9 cellular contexts compared by ENCODE assay signal in the genomic region with DNA sequence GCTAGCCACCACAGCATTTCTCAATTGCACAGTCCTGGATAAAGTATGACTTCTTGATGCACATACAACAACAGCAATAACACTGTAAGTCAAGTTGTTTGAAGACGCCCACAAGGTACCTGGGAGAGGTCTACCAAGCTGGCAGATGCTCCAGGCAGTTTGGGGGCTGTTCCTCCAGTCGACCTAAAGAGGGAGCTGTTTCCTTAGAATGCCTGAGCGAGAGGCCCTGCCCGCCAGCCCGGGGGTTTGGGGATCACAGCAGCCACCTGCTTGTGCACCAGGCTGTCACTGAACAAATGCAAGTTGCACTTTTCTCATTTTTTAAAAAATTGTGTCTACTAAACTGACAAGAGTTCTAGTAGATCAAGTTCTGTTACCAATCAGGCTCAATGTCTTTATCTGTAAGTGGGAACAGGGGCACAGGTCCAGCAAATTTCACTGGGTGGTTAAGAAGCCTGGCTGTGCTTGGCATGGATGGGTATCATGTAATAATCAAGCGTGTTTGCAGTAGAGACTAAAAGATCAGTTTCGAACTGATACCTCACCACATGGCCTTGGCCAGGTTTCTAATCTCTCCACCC.
DNase-seq lines count a peak whose midpoint lies in the region; ATAC-seq, FAIRE-seq and TF ChIP-seq lines count a peak whose summit lies in the region.
"Had no signal": no experiment of that assay in that cellular context is flagged by ENCODE, and none has a peak within 500 bp of the region (broad histone marks: within the 10 kb centered on the region; RNA-seq: fewer than 3 reads in every experiment).

No MANE protein-coding gene starts in this region.

- H3K27me3 ChIP-seq in endothelial cell of umbilical vein (ENCODE audit: control insufficient read depth in 2 of 2, insufficient read depth in 2 of 2, low read length in 2 of 2) = peaks cover 2 to 5% of the 10 kb centered on the region in 2 experiments
- H3K27me3 ChIP-seq in naive thymus-derived CD4-positive, alpha-beta T cell (ENCODE audit: control insufficient read depth in 2 of 2, insufficient read depth in 2 of 2, low read length in 2 of 2) = no peaks in the 10 kb centered on the region

- no peak overlapping the region for H3K27ac ChIP-seq in endothelial cell of umbilical vein (ENCODE audit: insufficient read depth, low read depth, low read length)
- H3K27ac ChIP-seq in naive thymus-derived CD4-positive, alpha-beta T cell (ENCODE audit: low read depth, low read length) = no peak overlapping the region

- no peaks in the 10 kb centered on the region for H3K9me3 ChIP-seq in endothelial cell of umbilical vein (replicated peaks; ENCODE audit: control insufficient read depth, insufficient read depth, low read length)
- H3K9me3 ChIP-seq in naive thymus-derived CD4-positive, alpha-beta T cell (ENCODE audit: control insufficient read depth in 2 of 3, low read length in 3 of 3) = no peaks in the 10 kb centered on the region

- H3K9ac ChIP-seq in endothelial cell of umbilical vein (replicated peaks; ENCODE audit: extremely low read depth, insufficient read depth, low read length) = no peak overlapping the region

- intact Hi-C loops in endothelial cell of umbilical vein (cut with micrococcal nuclease) = loop anchor here (1.0 to 2.0 kb wide), 3 partner anchors 208 to 548 kb away; no protein-coding TSS in a partner anchor
- intact Hi-C loops in naive thymus-derived CD4-positive, alpha-beta T cell (cut with micrococcal nuclease) = loop anchor here (1.0 to 2.0 kb wide), 6 partner anchors 26 to 548 kb away; no protein-coding TSS in a partner anchor

- H2AFZ ChIP-seq in endothelial cell of umbilical vein (ENCODE audit: low read depth, low read length) = no peak overlapping the region

- peak; percentile 49 for FAIRE-seq in endothelial cell of umbilical vein (lab: Jason Lieb, UNC)

- no peaks in the 10 kb centered on the region for H4K20me1 ChIP-seq in endothelial cell of umbilical vein (replicated peaks; ENCODE audit: control insufficient read depth, extremely low read depth, insufficient read depth, low read length)

- POLR2A ChIA-PET in endothelial cell of umbilical vein (lab: Charles Lee) = no interaction called here
- POLR2A ChIA-PET in naive thymus-derived CD4-positive, alpha-beta T cell (lab: Charles Lee) = interaction anchor here (0.5 to 1.0 kb wide), 3 partner anchors 11 to 521 kb away, joined by 3 read pairs; no protein-coding TSS in a partner anchor

- ATAC-seq in HG02870 (IDR thresholded peaks at IDR 0.05; ENCODE audit: unreplicated experiment) = peak; percentile 57
- ATAC-seq in naive thymus-derived CD4-positive, alpha-beta T cell = peak; percentile 93
- peak; percentile 55 for ATAC-seq in stimulated activated naive CD8-positive, alpha-beta T cell treated with anti-CD3 and anti-CD28 coated beads, Interleukin-15, Interleukin-2, amounts not matched to agents 100 U/mL and 50 U/mL, for 24 hours

- H3K36me3 ChIP-seq in endothelial cell of umbilical vein (ENCODE audit: control insufficient read depth in 2 of 2, extremely low read depth in 1 of 2, insufficient read depth in 2 of 2, low read length in 2 of 2) = no peaks in the 10 kb centered on the region
- H3K36me3 ChIP-seq in naive thymus-derived CD4-positive, alpha-beta T cell (ENCODE audit: control insufficient read depth in 2 of 3, insufficient read depth in 3 of 3, low read length in 3 of 3) = no peaks in the 10 kb centered on the region

- H3K4me3 ChIP-seq in endothelial cell of umbilical vein (replicated peaks in 1 of 3; ENCODE audit: insufficient read depth in 1 of 3, low read depth in 1 of 3, low read length in 3 of 3) = no peak overlapping the region
- H3K4me3 ChIP-seq in naive thymus-derived CD4-positive, alpha-beta T cell (ENCODE audit: low read length) = no peak overlapping the region

- CTCF ChIA-PET in endothelial cell of umbilical vein (lab: Charles Lee) = interaction anchor here (0.6 to 6.1 kb wide), 35 partner anchors 9 to 551 kb away, joined by 3 to 232 read pairs (median 3); partner anchors contain the start of gene EGR2
- CTCF ChIA-PET in naive thymus-derived CD4-positive, alpha-beta T cell (lab: Charles Lee) = interaction anchor here (0.8 to 4.3 kb wide), 9 partner anchors 29 to 551 kb away, joined by 3 to 42 read pairs (median 4); partner anchors contain the start of gene EGR2

- peak overlapping the region in 1 of 9 donors; percentile 50 for H3K27ac Mint-ChIP-seq in naive thymus-derived CD4-positive, alpha-beta T cell
- H3K27ac Mint-ChIP-seq: stimulated activated naive CD8-positive, alpha-beta T cell treated with anti-CD3 and anti-CD28 coated beads, Interleukin-15, Interleukin-2, amounts not matched to agents 100 ng/mL and 50 ng/mL, for 24 hours had no signal

- H3K4me3 Mint-ChIP-seq in naive thymus-derived CD4-positive, alpha-beta T cell = no peak overlapping the region
- H3K4me3 Mint-ChIP-seq: stimulated activated naive CD8-positive, alpha-beta T cell treated with anti-CD3 and anti-CD28 coated beads, Interleukin-15, Interleukin-2, amounts not matched to agents 100 ng/mL and 50 ng/mL, for 24 hours had no signal

- H3K4me2 ChIP-seq in endothelial cell of umbilical vein (ENCODE audit: insufficient read depth, low read length) = no peak overlapping the region

- TF ChIP-seq CTCF in endothelial cell of umbilical vein (IDR thresholded peaks at IDR 0.05; ENCODE audit: extremely low read depth in 1 of 2, insufficient read depth in 1 of 2, low read depth in 1 of 2, low read length in 2 of 2) = peak; percentile 56 to 82

- no peaks in the 10 kb centered on the region for H3K79me2 ChIP-seq in endothelial cell of umbilical vein (ENCODE audit: control insufficient read depth, insufficient read depth, low read length)

- dilution Hi-C loops in endothelial cell of umbilical vein (cut with MboI; ENCODE audit: extremely low pct_ligation_motif_present, low sequenced_read_pairs) = no loop called here

- peaks cover 0 to 14% (median 4%) of the 10 kb centered on the region in 5 donors for H3K27me3 Mint-ChIP-seq in naive thymus-derived CD4-positive, alpha-beta T cell
- H3K27me3 Mint-ChIP-seq: stimulated activated naive CD8-positive, alpha-beta T cell treated with anti-CD3 and anti-CD28 coated beads, Interleukin-15, Interleukin-2, amounts not matched to agents 100 ng/mL and 50 ng/mL, for 24 hours had no signal

- H3K36me3 Mint-ChIP-seq in naive thymus-derived CD4-positive, alpha-beta T cell = peaks cover 0 to 3% (median 0%) of the 10 kb centered on the region in 5 donors

- H3K9me1 ChIP-seq in endothelial cell of umbilical vein (replicated peaks; ENCODE audit: control insufficient read depth, extremely low read depth, insufficient read depth, low read length) = no peaks in the 10 kb centered on the region

- H3K4me1 ChIP-seq in endothelial cell of umbilical vein (ENCODE audit: control insufficient read depth, extremely low read depth, insufficient read depth, low read length) = no peaks in the 10 kb centered on the region
- H3K4me1 ChIP-seq in naive thymus-derived CD4-positive, alpha-beta T cell (ENCODE audit: control insufficient read depth in 2 of 2, insufficient read depth in 2 of 2, low read length in 2 of 2) = no peaks in the 10 kb centered on the region

- H3K9me3 Mint-ChIP-seq in naive thymus-derived CD4-positive, alpha-beta T cell = peaks cover 0 to 2% (median 0%) of the 10 kb centered on the region in 11 donors

- peaks cover 0 to 36% (median 0%) of the 10 kb centered on the region in 7 donors for H3K4me1 Mint-ChIP-seq in naive thymus-derived CD4-positive, alpha-beta T cell

- no TSS peak for BruUV-seq in endothelial cell of umbilical vein (replicated peaks; lab: Mats Ljungman, UMichigan)

- peak; percentile 57 for DNase-seq in SIG-M5 treated with dmso at 0.1 percent for 504 hours (lab: John Stamatoyannopoulos, UW; ENCODE audit: unreplicated experiment)
- DNase-seq in SIG-M5 (lab: John Stamatoyannopoulos, UW) = no peak
- DNase-seq in NCI-H345 treated with DMSO at 0.1 percent for 48 hours (lab: John Stamatoyannopoulos, UW; ENCODE audit: unreplicated experiment) = peak; percentile 27
- peak; percentile 43 to 44 for DNase-seq in activated CD8-positive, alpha-beta memory T cell treated with anti-CD3 and anti-CD28 coated beads for 1 hour (ENCODE audit: extremely low read depth in 1 of 2, low read depth in 1 of 2)
- DNase-seq in endothelial cell of umbilical vein (ENCODE audit: low read depth, low spot score) = peak; percentile 41
- DNase-seq in naive thymus-derived CD4-positive, alpha-beta T cell = peak; percentile 48 to 81 (median 74)
- peak; percentile 75 for DNase-seq in stimulated activated naive CD8-positive, alpha-beta T cell treated with anti-CD3 and anti-CD28 coated beads, Interleukin-15, Interleukin-2, amounts not matched to agents 100 U/mL and 50 U/mL, for 24 hours

- TF ChIP-seq POLR2A in endothelial cell of umbilical vein (IDR thresholded peaks at IDR 0.05; ENCODE audit: low read depth, low read length) = no peak

TF ChIP-seq in endothelial cell of umbilical vein, 7 proteins besides CTCF, POLR2A, EP300 and RAD21:
- TF ChIP-seq MYC (IDR thresholded peaks at IDR 0.05; ENCODE audit: low read depth, low read length) (no peak), EZH2 (IDR thresholded peaks at IDR 0.05; ENCODE audit: borderline replicate concordance, low read depth, low read length, severe bottlenecking) (no peak), FOS (IDR thresholded peaks at IDR 0.05; ENCODE audit: borderline replicate concordance, insufficient read depth, low read length) (no peak), GATA2 (IDR thresholded peaks at IDR 0.05; ENCODE audit: insufficient read depth, insufficient read length, low read depth, low read length) (no peak), JUN (IDR thresholded peaks at IDR 0.05; ENCODE audit: borderline replicate concordance, insufficient read depth, insufficient read length, low read depth) (no peak), POLR2AphosphoS5 (IDR thresholded peaks at IDR 0.05; ENCODE audit: insufficient read depth, low read depth, low read length) (no peak)
- TF ChIP-seq, protein P1, sequence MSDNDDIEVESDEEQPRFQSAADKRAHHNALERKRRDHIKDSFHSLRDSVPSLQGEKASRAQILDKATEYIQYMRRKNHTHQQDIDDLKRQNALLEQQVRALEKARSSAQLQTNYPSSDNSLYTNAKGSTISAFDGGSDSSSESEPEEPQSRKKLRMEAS (IDR thresholded peaks at IDR 0.05; ENCODE audit: insufficient read depth, insufficient read length) = no peak
